Comparison of ENCODE assay signal across 8 cellular contexts in the genomic region with DNA sequence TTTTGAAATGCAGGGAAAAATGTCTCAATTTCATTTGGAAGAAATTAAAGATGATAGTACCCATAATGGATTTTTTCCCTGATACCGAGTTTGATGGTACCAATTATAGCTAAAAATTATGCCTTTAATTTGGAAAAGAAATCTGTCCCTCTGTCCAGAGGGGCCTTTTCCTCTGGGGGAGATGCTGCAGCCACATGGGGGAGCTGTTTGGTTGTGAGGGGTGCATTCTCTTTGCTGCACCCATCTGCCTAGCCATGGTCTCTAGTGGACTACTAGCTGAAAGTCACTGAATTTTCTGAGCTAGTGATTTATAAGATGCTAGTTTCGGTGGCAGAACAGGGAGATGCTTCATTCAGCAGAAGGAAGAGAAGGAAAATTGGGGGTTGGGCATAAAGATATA. TPM values are rescaled to one million over a fixed set of nuclear protein-coding genes. Genes with fewer than 3 reads are reported as not detected.
A peak's percentile ranks its signal among the peaks of the same experiment; 100 is the strongest.
DNase-seq lines count a peak whose midpoint lies in the region; ATAC-seq and TF ChIP-seq lines count a peak whose summit lies in the region.

No MANE protein-coding gene starts in this region.

- H3K4me3 ChIP-seq in KMS-11 (IDR thresholded peaks at IDR 0.05; ENCODE audit: insufficient read depth, low read depth, low read length): no peak overlapping the region

- no peak overlapping the region; the same call in 1 of the 2 replicates for H3K27ac ChIP-seq in KMS-11

- peak; percentile 24 for TF ChIP-seq CTCF in Calu3 (IDR thresholded peaks at IDR 0.05; ENCODE audit: unreplicated experiment)
- TF ChIP-seq CTCF in KMS-11 (conservative IDR thresholded peaks at IDR 0.05; ENCODE audit: low read depth, low read length): peak; percentile 92

- DNase-seq in Calu3 (peak; percentile 16), amniotic epithelial cell (ENCODE audit: low read depth) (peak; percentile 8), lung microvascular endothelial cell (ENCODE audit: low read depth in 2 of 2) (peak; percentile 20 to 24), GM19240 (ENCODE audit: insufficient read length, low spot score) (no peak), cerebellar nuclear complex (lab: John Stamatoyannopoulos, UW) (no peak), NCI-H2081 treated with DMSO at 0.1 percent for 48 hours (lab: John Stamatoyannopoulos, UW) (no peak)

- H3K4me3 Mint-ChIP-seq in Calu3 (ENCODE audit: low read depth, unreplicated experiment): no peak overlapping the region

- H4K20me1 ChIP-seq in KMS-11 (ENCODE audit: insufficient read depth): no peaks in the 10 kb centered on the region

- no peak overlapping the region for H3K27ac Mint-ChIP-seq in Calu3 (ENCODE audit: unreplicated experiment)

- H3K27me3 Mint-ChIP-seq in Calu3 (ENCODE audit: unreplicated experiment): no peaks in the 10 kb centered on the region

- no peaks in the 10 kb centered on the region for H3K27me3 ChIP-seq in KMS-11 (ENCODE audit: insufficient read depth, low read depth)

- H3K36me3 ChIP-seq in KMS-11 (ENCODE audit: insufficient read depth): no peaks in the 10 kb centered on the region; the same call in 1 of the 2 replicates

- ATAC-seq in HG03159 (IDR thresholded peaks at IDR 0.05; ENCODE audit: unreplicated experiment): no peak

- H3K4me2 ChIP-seq in KMS-11: peak overlapping the region; percentile 11; the same call in 1 of the 2 replicates

- CTCF ChIA-PET in Calu3 (lab: Charles Lee): interaction anchor here (1.3 kb wide), 1 partner anchor 10 kb away, joined by 5 read pairs; the partner anchor contains the start of genes ALG2 and SEC61B

- H3K4me1 Mint-ChIP-seq in Calu3 (ENCODE audit: low read depth, unreplicated experiment): no peaks in the 10 kb centered on the region

- no peaks in the 10 kb centered on the region for H3K9me3 Mint-ChIP-seq in Calu3 (ENCODE audit: low read depth, unreplicated experiment)

- peaks cover 19% of the 10 kb centered on the region for H3K36me3 Mint-ChIP-seq in Calu3 (ENCODE audit: insufficient read depth, unreplicated experiment)

- H3K9ac ChIP-seq in KMS-11: no peak overlapping the region

- H2AFZ ChIP-seq in KMS-11 (ENCODE audit: low read depth): no peak overlapping the region

- intact Hi-C loops in Calu3 (cut with micrococcal nuclease; ENCODE audit: unreplicated experiment): no loop called here

- BruUV-seq in Calu3 (replicated peaks; lab: Mats Ljungman, UMichigan): no TSS peak

- H3K79me2 ChIP-seq in KMS-11 (ENCODE audit: insufficient read depth, low read depth): peaks cover 5% of the 10 kb centered on the region; the same call in 1 of the 2 replicates

- H3K4me1 ChIP-seq in KMS-11 (ENCODE audit: low read depth, poor library complexity, severe bottlenecking): peaks cover 65% of the 10 kb centered on the region

RNA-seq across cellular contexts. Expression of gene SEC61B, which starts 9.6 kb away (rescaled TPM):
- total RNA-seq in Calu3 (2022) (85.5 and 101 TPM in 2 replicates), lung microvascular endothelial cell (88.1 and 90.4 TPM in 2 replicates)

RNA-seq across cellular contexts. Expression of gene ALG2, which starts 10.0 kb away (rescaled TPM):
- total RNA-seq in Calu3 (2022) (27.0 and 27.1 TPM in 2 replicates), lung microvascular endothelial cell (28.1 and 46.6 TPM in 2 replicates)

Comparison
In these comparisons a context has a peak if more than half of its experiments do, and no peak if none do; other contexts are left out.
1. DNase-seq: peak in Calu3 (single experiment), amniotic epithelial cell (single experiment) and lung microvascular endothelial cell (2 of 2); none in GM19240 (single experiment), cerebellar nuclear complex (0 of 2) and NCI-H2081 treated with DMSO at 0.1 percent for 48 hours (single experiment).